Comparison of ENCODE assay signal across 17 cellular contexts in the genomic region with DNA sequence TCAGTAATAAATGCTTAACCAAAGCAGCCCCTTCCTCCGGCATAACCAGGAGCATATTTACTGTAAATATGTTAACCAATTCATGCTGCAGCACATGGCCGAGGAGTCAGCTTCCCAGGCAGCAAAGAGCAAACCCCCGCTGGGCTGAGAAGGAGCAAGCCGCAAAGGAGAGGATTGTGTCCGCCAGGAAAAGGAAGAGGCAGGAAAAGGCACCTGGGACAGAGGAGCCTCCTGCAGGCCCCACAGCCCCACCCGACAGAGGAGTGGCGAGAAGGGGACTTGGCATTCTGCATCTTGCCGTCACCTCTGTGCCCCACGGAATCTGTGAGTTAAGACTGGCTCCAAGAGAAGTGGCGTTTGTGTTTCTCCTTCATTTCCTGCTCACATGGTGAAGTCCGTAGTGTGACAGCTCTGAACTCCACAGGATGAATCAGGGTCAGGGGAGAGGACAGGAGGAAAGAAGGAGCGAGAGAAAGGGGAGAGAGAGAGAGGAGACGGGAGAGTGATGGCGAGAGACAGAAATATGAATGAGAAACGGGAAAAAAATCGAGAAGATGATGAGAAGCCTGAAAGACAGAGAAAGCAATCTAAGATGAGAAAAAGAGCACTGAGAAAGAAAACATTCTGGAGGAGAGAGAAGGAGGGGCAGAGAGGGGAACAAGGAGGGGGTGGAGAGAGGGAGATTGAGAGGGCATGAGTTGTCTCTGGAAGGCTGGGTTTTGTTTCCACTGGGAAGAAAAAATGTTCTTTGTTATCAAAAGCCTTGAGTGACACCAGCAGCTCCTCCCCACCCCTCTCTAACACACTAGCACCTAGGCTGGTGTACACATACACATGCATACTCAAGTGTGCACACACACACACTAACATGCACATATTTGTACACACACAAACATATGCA.
DNase-seq lines count a peak whose midpoint lies in the region; ATAC-seq and TF ChIP-seq lines count a peak whose summit lies in the region.
"Had no signal": no experiment of that assay in that cellular context is flagged by ENCODE, and none has a peak within 500 bp of the region (broad histone marks: within the 10 kb centered on the region; RNA-seq: fewer than 3 reads in every experiment).

No MANE protein-coding gene starts in this region.

- H3K4me2 ChIP-seq in hepatocyte (peak overlapping the region; percentile 67), neuronal stem cell (ENCODE audit: insufficient read depth, low read length, poor library complexity, severe bottlenecking) (peak overlapping the region; percentile 45)
- H3K4me2 ChIP-seq: KMS-11 had no signal

- peaks cover 33% of the 10 kb centered on the region for H3K27me3 ChIP-seq in adipocyte (replicated peaks; ENCODE audit: control insufficient read depth, insufficient read depth, low read length)
- H3K27me3 ChIP-seq in hepatocyte = peaks cover 9% of the 10 kb centered on the region
- no peaks in the 10 kb centered on the region for H3K27me3 ChIP-seq in neuronal stem cell (ENCODE audit: control insufficient read depth in 3 of 3, insufficient read depth in 3 of 3, low read depth in 1 of 3, low read length in 3 of 3)
- no peaks in the 10 kb centered on the region for H3K27me3 ChIP-seq in tibial artery
- H3K27me3 ChIP-seq: SJSA1 had no signal

- peak overlapping the region; percentile 20 for H2AK5ac ChIP-seq in neuronal stem cell (ENCODE audit: low read depth, low read length)

- no peak overlapping the region for H4K91ac ChIP-seq in neuronal stem cell (ENCODE audit: low read depth, low read length, poor library complexity)

- H3K79me2 ChIP-seq in hepatocyte = no peaks in the 10 kb centered on the region

- no peaks in the 10 kb centered on the region for H3K9me2 ChIP-seq in hepatocyte (replicated peaks; ENCODE audit: insufficient read depth)

- no peak overlapping the region for H4K8ac ChIP-seq in neuronal stem cell (ENCODE audit: low read depth, low read length)

- H3K9ac ChIP-seq in adipocyte (ENCODE audit: low read length) (no peak overlapping the region), neuronal stem cell (ENCODE audit: low read depth, low read length, poor library complexity) (peak overlapping the region; percentile 31)
- H3K9ac ChIP-seq: KMS-11 had no signal

- no peak overlapping the region for H2BK12ac ChIP-seq in neuronal stem cell (ENCODE audit: low read length)

- H2BK120ac ChIP-seq in neuronal stem cell (ENCODE audit: low read depth, low read length) = no peak overlapping the region

- TF ChIP-seq CTCF in hepatocyte (IDR thresholded peaks at IDR 0.05; ENCODE audit: poor library complexity) (no peak), tibial artery (IDR thresholded peaks at IDR 0.05) (no peak)

- H3K79me1 ChIP-seq in neuronal stem cell (ENCODE audit: low read depth, low read length) = no peaks in the 10 kb centered on the region

- H3K9me3 ChIP-seq in adipocyte (ENCODE audit: control insufficient read depth, low read length) (peaks cover 4% of the 10 kb centered on the region), hepatocyte (ENCODE audit: low read depth) (no peaks in the 10 kb centered on the region), neuronal stem cell (replicated peaks in 1 of 2; ENCODE audit: control insufficient read depth in 2 of 2, insufficient read depth in 1 of 2, low read depth in 1 of 2, low read length in 2 of 2) (peaks cover 0 to 3% of the 10 kb centered on the region in 2 donors), tibial artery (peaks cover 0 to 5% (median 0%) of the 10 kb centered on the region in 3 donors)
- H3K9me3 ChIP-seq: SJSA1 had no signal

- peaks cover 23% of the 10 kb centered on the region for H3K4me1 ChIP-seq in adipocyte (ENCODE audit: control insufficient read depth, insufficient read depth, low read length)
- H3K4me1 ChIP-seq in hepatocyte (ENCODE audit: insufficient read depth) = peaks cover 33% of the 10 kb centered on the region
- peaks cover 27 to 36% of the 10 kb centered on the region in 2 donors for H3K4me1 ChIP-seq in neuronal stem cell (ENCODE audit: control insufficient read depth in 2 of 2, insufficient read depth in 1 of 2, low read depth in 1 of 2, low read length in 2 of 2)
- peaks cover 0 to 42% (median 28%) of the 10 kb centered on the region in 4 donors for H3K4me1 ChIP-seq in tibial artery
- H3K4me1 ChIP-seq: SJSA1 had no signal

- H2BK15ac ChIP-seq in neuronal stem cell (ENCODE audit: low read length) = no peak overlapping the region

- ATAC-seq in GM19452 (IDR thresholded peaks at IDR 0.05; ENCODE audit: unreplicated experiment) (no peak), HG03442 (IDR thresholded peaks at IDR 0.05; ENCODE audit: unreplicated experiment) (no peak)
- ATAC-seq: activated T-helper 17 cell treated with anti-CD3 and anti-CD28 coated beads, Interleukin-2, amount 50 U/mL, for 72 hours; effector memory CD8-positive, alpha-beta T cell had no signal

- H2AFZ ChIP-seq in hepatocyte (peak overlapping the region; percentile 35), neuronal stem cell (ENCODE audit: low read length) (peak overlapping the region; percentile 72)

- H3K14ac ChIP-seq in neuronal stem cell (ENCODE audit: low read length) = peak overlapping the region; percentile 21

- H3K4ac ChIP-seq in neuronal stem cell (ENCODE audit: low read length) = no peak overlapping the region

- 26% methylated on average over 16 of the region's 16 CpGs for WGBS in hepatocyte (ENCODE audit: low lambda C conversion rate, missing lambda C conversion rate)
- 100% methylated on average over 3 of the region's 16 CpGs; no CpG with 5 or more reads in 1 of the 2 donors for WGBS in neuronal stem cell (ENCODE audit: extremely low coverage in 2 of 2, insufficient read length in 2 of 2, insufficient replicate concordance in 1 of 2), 2 donors

- H3K18ac ChIP-seq in neuronal stem cell (ENCODE audit: low read length) = peak overlapping the region; percentile 86

- H3K23ac ChIP-seq in neuronal stem cell (ENCODE audit: low read depth, low read length, poor library complexity) = no peak overlapping the region

- peak; percentile 29 for DNase-seq in GM03348 (ENCODE audit: low spot score)
- peak; percentile 12 for DNase-seq in adipocyte (ENCODE audit: low read depth)
- no peak for DNase-seq in hepatocyte (ENCODE audit: low spot score)
- no peak for DNase-seq in neuronal stem cell (ENCODE audit: low spot score)
- DNase-seq in tibial artery = no peak
- DNase-seq in GDM1 (lab: John Stamatoyannopoulos, UW) = no peak
- DNase-seq: activated CD4-positive, CD25-positive, alpha-beta regulatory T cell treated with anti-CD3 and anti-CD28 coated beads, Interleukin-2, amount 50 U/mL, for 72 hours; effector memory CD8-positive, alpha-beta T cell; kidney glomerular epithelial cell; NCI-H1105; NCI-H2171; NCI-H748 treated with DMSO at 0.1 percent for 48 hours had no signal

- H3K27ac ChIP-seq in hepatocyte = no peak overlapping the region
- H3K27ac ChIP-seq in neuronal stem cell (replicated peaks; ENCODE audit: low read length) = peak overlapping the region; percentile 24
- H3K27ac ChIP-seq in tibial artery = no peak overlapping the region
- H3K27ac ChIP-seq: KMS-11, SJSA1 had no signal

- intact Hi-C loops in tibial artery (cut with DNase I; ENCODE audit: low total_unique reads) = no loop called here

- H3K36me3 ChIP-seq in adipocyte (ENCODE audit: control insufficient read depth, insufficient read depth, low read length, severe bottlenecking) (no peaks in the 10 kb centered on the region), hepatocyte (replicated peaks; ENCODE audit: insufficient read depth, low read depth) (no peaks in the 10 kb centered on the region), neuronal stem cell (replicated peaks in 1 of 2; ENCODE audit: control insufficient read depth in 2 of 2, insufficient read depth in 2 of 2, low read length in 2 of 2) (no peaks in the 10 kb centered on the region), tibial artery (no peaks in the 10 kb centered on the region)
- H3K36me3 ChIP-seq: SJSA1 had no signal

- peak overlapping the region; percentile 15 for H2BK5ac ChIP-seq in neuronal stem cell (ENCODE audit: low read length)

- no peak overlapping the region for H3K4me3 ChIP-seq in adipocyte (ENCODE audit: low read length)
- no peak overlapping the region for H3K4me3 ChIP-seq in hepatocyte
- peak overlapping the region; percentile 0 to 49 for H3K4me3 ChIP-seq in neuronal stem cell (ENCODE audit: low read length in 2 of 2)
- H3K4me3 ChIP-seq in tibial artery = no peak overlapping the region
- H3K4me3 ChIP-seq: SJSA1 had no signal

- H4K20me1 ChIP-seq in hepatocyte (ENCODE audit: insufficient read depth, poor library complexity, severe bottlenecking) = no peaks in the 10 kb centered on the region

Comparison
In these comparisons a context has a peak if more than half of its experiments do, and no peak if none do; other contexts are left out.
1. DNase-seq: peak in GM03348 (single experiment) and adipocyte (single experiment); none in hepatocyte (single experiment), neuronal stem cell (single experiment), tibial artery (0 of 2) and GDM1 (single experiment).
2. H3K4me3 ChIP-seq: peak in neuronal stem cell (2 of 2); none in adipocyte (single experiment), hepatocyte (single experiment) and tibial artery (0 of 2).